9 cellular contexts compared by ENCODE assay signal in the genomic region with DNA sequence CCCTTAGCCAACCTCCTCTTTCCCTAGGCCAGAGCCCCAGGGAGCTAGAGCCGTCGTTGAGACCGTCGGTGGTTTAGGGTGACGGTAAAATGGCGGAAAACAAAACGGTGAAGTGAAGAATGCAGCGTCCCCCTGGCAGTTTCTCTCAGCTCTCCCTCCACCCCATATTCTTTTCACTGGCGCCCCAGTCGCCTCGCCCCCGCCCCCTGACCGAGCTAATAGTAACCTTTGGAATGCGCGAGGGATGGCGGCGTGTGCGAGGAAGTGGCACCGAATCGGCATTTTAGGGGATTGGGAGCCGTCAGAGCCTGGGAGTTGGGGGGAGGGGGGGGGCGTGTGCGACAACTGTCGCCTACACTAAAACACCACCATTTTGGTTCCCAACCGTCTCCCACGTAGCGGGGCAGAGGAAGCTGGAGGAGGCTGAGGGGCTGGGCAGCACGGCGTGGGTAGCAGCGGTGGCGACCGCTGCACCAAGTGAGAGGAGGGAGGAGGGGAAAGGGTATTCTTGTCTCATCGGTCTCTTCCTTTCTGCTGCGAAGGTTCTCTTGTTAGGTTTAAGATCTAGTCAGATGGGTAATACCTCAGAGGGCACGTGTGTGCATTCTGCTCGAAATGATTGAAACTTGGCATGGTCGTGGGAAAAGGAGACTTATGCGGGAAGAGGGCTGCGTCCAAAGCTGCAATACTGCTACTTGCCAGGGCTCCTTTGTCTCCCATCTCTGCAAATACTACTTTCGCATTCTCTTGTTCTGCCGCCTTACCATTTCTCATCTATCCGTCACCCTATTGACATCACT. TPM values are rescaled to one million over a fixed set of nuclear protein-coding genes. Genes with fewer than 3 reads are reported as not detected.
DNase-seq lines count a peak whose midpoint lies in the region; ATAC-seq and TF ChIP-seq lines count a peak whose summit lies in the region.
"Had no signal": no experiment of that assay in that cellular context is flagged by ENCODE, and none has a peak within 500 bp of the region (broad histone marks: within the 10 kb centered on the region; RNA-seq: fewer than 3 reads in every experiment).

No MANE protein-coding gene starts in this region.

- H3K4me1 ChIP-seq in Caco-2 = no peaks in the 10 kb centered on the region
- H3K4me1 ChIP-seq in neuron (ENCODE audit: insufficient read depth, low read length) = peaks cover 12% of the 10 kb centered on the region

- H2AFZ ChIP-seq in neuron (ENCODE audit: low read depth, low read length) = no peak overlapping the region

- TF ChIP-seq CTCF in Caco-2 (IDR thresholded peaks at IDR 0.05; ENCODE audit: insufficient read depth in 1 of 2, low read depth in 1 of 2, low read length in 1 of 2, severe bottlenecking in 1 of 2, unreplicated experiment in 1 of 2) (no peak), activated B cell treated with CpG ODN at 0.5 μM for 24 hours (IDR thresholded peaks at IDR 0.05) (no peak), fibroblast of pulmonary artery (IDR thresholded peaks at IDR 0.05; ENCODE audit: low read length, missing control alignments) (no peak)

- H3K4me3 ChIP-seq in Caco-2 (ENCODE audit: low read depth, low read length) (peak overlapping the region; percentile 61), fibroblast of pulmonary artery (replicated peaks; ENCODE audit: low read depth, low read length) (peak overlapping the region; percentile 68), neuron (ENCODE audit: low read length) (peak overlapping the region; percentile 74)

- DNase-seq in Caco-2 (peak in 1 of 2 experiments; percentile 26), activated B cell treated with CpG ODN at 0.5 μM for 24 hours (no peak), fibroblast of pulmonary artery (ENCODE audit: low read depth) (peak; percentile 20), HPDE6-E6E7 (ENCODE audit: extremely low spot score) (no peak)
- DNase-seq in activated effector memory CD4-positive, alpha-beta T cell treated with Interleukin-2 at 50 U/mL for 16 hours = no peak

- peaks cover 8% of the 10 kb centered on the region for H3K36me3 Mint-ChIP-seq in Caco-2 (ENCODE audit: insufficient read depth, unreplicated experiment)
- H3K36me3 Mint-ChIP-seq in activated B cell treated with CpG ODN at 0.5 μM for 24 hours (ENCODE audit: low read depth) = peaks cover 4% of the 10 kb centered on the region

- peak overlapping the region; percentile 80 for H3K27ac Mint-ChIP-seq in Caco-2 (ENCODE audit: unreplicated experiment)
- H3K27ac Mint-ChIP-seq in activated B cell treated with CpG ODN at 0.5 μM for 24 hours = peak overlapping the region; percentile 68

- no peaks in the 10 kb centered on the region for H3K27me3 ChIP-seq in Caco-2 (replicated peaks; ENCODE audit: control insufficient read depth, insufficient read depth, low read length)
- H3K27me3 ChIP-seq in neuron (ENCODE audit: insufficient read depth, low read length) = no peaks in the 10 kb centered on the region

- peaks cover 18% of the 10 kb centered on the region for H3K4me1 Mint-ChIP-seq in Caco-2 (ENCODE audit: low read depth, unreplicated experiment)
- peaks cover 10% of the 10 kb centered on the region for H3K4me1 Mint-ChIP-seq in activated B cell treated with CpG ODN at 0.5 μM for 24 hours

- no peaks in the 10 kb centered on the region for H3K9me3 ChIP-seq in Caco-2
- no peaks in the 10 kb centered on the region for H3K9me3 ChIP-seq in KOPT-K1 (ENCODE audit: insufficient read depth, low read length, poor library complexity, severe bottlenecking)
- no peaks in the 10 kb centered on the region for H3K9me3 ChIP-seq in neuron (ENCODE audit: low read length)

- no peaks in the 10 kb centered on the region for H3K27me3 Mint-ChIP-seq in Caco-2 (ENCODE audit: insufficient read depth, unreplicated experiment)
- peaks cover 3% of the 10 kb centered on the region for H3K27me3 Mint-ChIP-seq in activated B cell treated with CpG ODN at 0.5 μM for 24 hours

- no TSS peak for BruUV-seq in Caco-2 (replicated peaks; lab: Mats Ljungman, UMichigan)

- H3K9me3 Mint-ChIP-seq in Caco-2 (ENCODE audit: unreplicated experiment) = no peaks in the 10 kb centered on the region
- H3K9me3 Mint-ChIP-seq in activated B cell treated with CpG ODN at 0.5 μM for 24 hours = no peaks in the 10 kb centered on the region

- peak overlapping the region; percentile 91 for H3K27ac ChIP-seq in KOPT-K1 (ENCODE audit: low read depth, low read length, poor library complexity, severe bottlenecking)

- intact Hi-C loops in Caco-2 (cut with micrococcal nuclease; ENCODE audit: unreplicated experiment) (no loop called here), activated B cell treated with CpG ODN at 0.5 μM for 24 hours (cut with micrococcal nuclease) (no loop called here)

- H3K4me3 Mint-ChIP-seq in Caco-2 (ENCODE audit: unreplicated experiment) = peak overlapping the region; percentile 92
- H3K4me3 Mint-ChIP-seq in activated B cell treated with CpG ODN at 0.5 μM for 24 hours = peak overlapping the region; percentile 91

- CTCF ChIA-PET in Caco-2 (lab: Charles Lee) (interaction anchor here (0.6 to 1.2 kb wide), 2 partner anchors 133 to 315 kb away, joined by 3 to 7 read pairs; no protein-coding TSS in a partner anchor), activated B cell treated with CpG ODN at 0.5 μM for 24 hours (lab: Charles Lee) (no interaction called here)

- POLR2A ChIA-PET in Caco-2 (lab: Charles Lee) (no interaction called here), activated B cell treated with CpG ODN at 0.5 μM for 24 hours (lab: Charles Lee) (no interaction called here)

- ATAC-seq in GM19395 (IDR thresholded peaks at IDR 0.05; ENCODE audit: unreplicated experiment) = peak; percentile 41
- ATAC-seq in activated B cell treated with CpG ODN at 0.5 μM for 24 hours (ENCODE audit: low read depth) = peak; percentile 37

- H3K36me3 ChIP-seq in Caco-2 (ENCODE audit: control insufficient read depth, insufficient read depth, low read length) (no peaks in the 10 kb centered on the region), KOPT-K1 (ENCODE audit: insufficient read depth, low read length) (peaks cover 19% of the 10 kb centered on the region; the same call in 1 of the 2 replicates), neuron (ENCODE audit: insufficient read depth, low read length) (peaks cover 9% of the 10 kb centered on the region)

RNA-seq across cellular contexts. Expression of gene ZNF711, which starts 0.8 kb away (rescaled TPM):
- 11.0 and 12.7 TPM in 2 replicates for total RNA-seq in Caco-2 (2022)
- total RNA-seq in activated B cell treated with CpG ODN at 0.5 μM for 24 hours = 3.5 TPM in 2 replicates

RNA-seq across cellular contexts. Expression of gene SATL1, which starts 1.0 kb away (rescaled TPM):
- 0.19 and 0.45 TPM in 2 replicates for total RNA-seq in Caco-2 (2022)
- total RNA-seq in activated B cell treated with CpG ODN at 0.5 μM for 24 hours = not detected in 2 replicates
- total RNA-seq: T-helper 2 cell treated with Interferon-gamma antibody and Interleukin-4, amounts not matched to agents 100 ng/mL and 5 ng/mL, for 36 hours had no signal
